ENCODE assay signal across 21 cellular contexts in the genomic region with DNA sequence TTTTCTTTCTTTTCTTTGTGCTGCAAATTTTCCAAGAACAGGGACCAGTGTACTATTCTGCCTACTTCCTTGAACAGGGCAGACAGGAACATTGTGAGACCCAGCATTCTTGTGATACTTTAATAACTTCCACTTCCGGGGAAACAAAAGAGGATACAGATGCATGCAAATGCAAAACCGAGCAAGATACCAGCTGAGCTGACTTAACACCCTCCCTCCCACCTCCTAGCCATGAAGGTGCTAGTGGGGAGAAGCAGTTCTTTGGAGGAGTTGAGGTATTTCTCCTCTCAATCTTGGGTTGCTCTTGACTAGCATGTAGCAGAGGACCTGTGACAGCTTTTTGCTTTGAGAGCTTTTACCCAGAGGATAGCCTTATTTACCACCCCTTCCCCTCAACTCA.
DNase-seq lines count a peak whose midpoint lies in the region; ATAC-seq, FAIRE-seq and TF ChIP-seq lines count a peak whose summit lies in the region.
"Had no signal": no experiment of that assay in that cellular context is flagged by ENCODE, and none has a peak within 500 bp of the region (broad histone marks: within the 10 kb centered on the region; RNA-seq: fewer than 3 reads in every experiment).

No MANE protein-coding gene starts in this region.

- H3K9me1 ChIP-seq in keratinocyte (ENCODE audit: control insufficient read depth, extremely low read depth, insufficient read depth, low read length): no peaks in the 10 kb centered on the region

- no peak for TF ChIP-seq EP300 in suprapubic skin (IDR thresholded peaks at IDR 0.05)

- dilution Hi-C loops in keratinocyte (cut with MboI; ENCODE audit: extremely low pct_ligation_motif_present, low sequenced_read_pairs): no loop called here

- 12% methylated on average over 2 of the region's 2 CpGs for WGBS in suprapubic skin

- intact Hi-C loops in PC-3 (cut with micrococcal nuclease): loop anchor here (2.0 to 10.0 kb wide), 3 partner anchors 165 to 935 kb away; no protein-coding TSS in a partner anchor

- no peak for ATAC-seq in PC-3
- ATAC-seq in HG03571 (IDR thresholded peaks at IDR 0.05; ENCODE audit: unreplicated experiment): no peak
- ATAC-seq: left ventricle myocardium superior; psoas muscle; stimulated activated effector memory CD8-positive, alpha-beta T cell treated with anti-CD3 and anti-CD28 coated beads, Interleukin-12 subunit alpha, Interleukin-12 subunit beta, amount 100 ng/mL, for 72 hours had no signal

- H3K4me1 ChIP-seq in PC-3 (ENCODE audit: insufficient read depth, low read length): peaks cover 66% of the 10 kb centered on the region
- peaks cover 57% of the 10 kb centered on the region for H3K4me1 ChIP-seq in keratinocyte (ENCODE audit: control insufficient read depth, extremely low read depth, insufficient read depth, low read length)
- H3K4me1 ChIP-seq in suprapubic skin: peaks cover 42% of the 10 kb centered on the region
- H3K4me1 ChIP-seq: BE2C, psoas muscle, tibial artery had no signal

- H3K36me3 Mint-ChIP-seq in HFFc6 (ENCODE audit: low read depth): no peaks in the 10 kb centered on the region
- H3K36me3 Mint-ChIP-seq: naive B cell; stimulated activated effector memory CD8-positive, alpha-beta T cell treated with anti-CD3 and anti-CD28 coated beads, Interleukin-12 subunit alpha, Interleukin-12 subunit beta, amount 100 ng/mL, for 72 hours had no signal

- H3K27ac ChIP-seq in PC-3 (ENCODE audit: low read length): peak overlapping the region; percentile 100
- H3K27ac ChIP-seq in keratinocyte (ENCODE audit: control insufficient read depth, insufficient read depth, low read length): peak overlapping the region; percentile 95
- H3K27ac ChIP-seq in suprapubic skin: peak overlapping the region; percentile 85
- H3K27ac ChIP-seq: PC-9, psoas muscle, tibial artery had no signal

- BruUV-seq in PC-3 (replicated peaks; lab: Mats Ljungman, UMichigan): no TSS peak

- no peaks in the 10 kb centered on the region for H3K27me3 Mint-ChIP-seq in HFFc6 (ENCODE audit: insufficient read depth)
- H3K27me3 Mint-ChIP-seq: naive B cell had no signal

- H3K27ac Mint-ChIP-seq in HFFc6: peak overlapping the region; percentile 91
- H3K27ac Mint-ChIP-seq: naive B cell; stimulated activated effector memory CD8-positive, alpha-beta T cell treated with anti-CD3 and anti-CD28 coated beads, Interleukin-12 subunit alpha, Interleukin-12 subunit beta, amount 100 ng/mL, for 72 hours had no signal

- POLR2A ChIA-PET in PC-3 (lab: Charles Lee; ENCODE audit: unreplicated experiment): no interaction called here

- no peak overlapping the region for H3K4me3 Mint-ChIP-seq in HFFc6
- H3K4me3 Mint-ChIP-seq: naive B cell; stimulated activated effector memory CD8-positive, alpha-beta T cell treated with anti-CD3 and anti-CD28 coated beads, Interleukin-12 subunit alpha, Interleukin-12 subunit beta, amount 100 ng/mL, for 72 hours had no signal

- peaks cover 5% of the 10 kb centered on the region for H3F3A ChIP-seq in PC-3 (ENCODE audit: low read length, unreplicated experiment)

- H3K9me2 ChIP-seq in PC-3 (replicated peaks; ENCODE audit: low read length): no peaks in the 10 kb centered on the region

- DNase-seq in HFFc6 (no peak), PC-3 (no peak), keratinocyte (ENCODE audit: low read depth, low spot score) (no peak), suprapubic skin (ENCODE audit: low spot score in 2 of 2) (no peak), EL (no peak), SW 1271 (lab: John Stamatoyannopoulos, UW) (no peak)
- DNase-seq: activated CD4-positive, CD25-positive, alpha-beta regulatory T cell treated with anti-CD3 and anti-CD28 coated beads, Interleukin-2, amount 50 U/mL, for 72 hours; BE2C; caudate nucleus; effector CD8-positive, alpha-beta T cell; left ventricle myocardium superior; naive B cell; NCI-H1694 treated with DMSO at 0.1 percent for 48 hours; PC-9; psoas muscle; stimulated activated CD4-positive, alpha-beta T cell treated with anti-CD3 and anti-CD28 coated beads, Interleukin-12 subunit alpha, Interleukin-12 subunit beta, amount 100 ng/mL, for 4 hours; T1000; tibial artery had no signal

- H3K9ac ChIP-seq in PC-3 (ENCODE audit: low read length) (no peak overlapping the region), keratinocyte (ENCODE audit: control insufficient read depth, extremely low read depth, insufficient read depth, low read length) (peak overlapping the region; percentile 66)

- peak; percentile 78 for FAIRE-seq in keratinocyte (lab: Jason Lieb, UNC)
- FAIRE-seq: GM18507 had no signal

- no peak overlapping the region for H2AFZ ChIP-seq in PC-3 (ENCODE audit: low read length)
- peak overlapping the region; percentile 29 for H2AFZ ChIP-seq in keratinocyte (ENCODE audit: control insufficient read depth, low read length)
- H2AFZ ChIP-seq: PC-9 had no signal

- peaks cover 63% of the 10 kb centered on the region for H3K4me1 Mint-ChIP-seq in HFFc6 (ENCODE audit: low read depth)
- H3K4me1 Mint-ChIP-seq: naive B cell; stimulated activated effector memory CD8-positive, alpha-beta T cell treated with anti-CD3 and anti-CD28 coated beads, Interleukin-12 subunit alpha, Interleukin-12 subunit beta, amount 100 ng/mL, for 72 hours had no signal

- H3K79me2 ChIP-seq in PC-3 (ENCODE audit: low read length) (no peaks in the 10 kb centered on the region), keratinocyte (ENCODE audit: control insufficient read depth, insufficient read depth, low read length) (no peaks in the 10 kb centered on the region)

- H3K4me2 ChIP-seq in PC-3 (ENCODE audit: low read length): no peak overlapping the region
- H3K4me2 ChIP-seq in keratinocyte (ENCODE audit: control insufficient read depth, extremely low read depth, insufficient read depth, low read depth, low read length): peak overlapping the region; percentile 70
- H3K4me2 ChIP-seq: PC-9 had no signal

- H3K9me3 ChIP-seq in PC-3 (ENCODE audit: low read length) (no peaks in the 10 kb centered on the region), keratinocyte (ENCODE audit: control insufficient read depth, low read depth, low read length) (no peaks in the 10 kb centered on the region), suprapubic skin (no peaks in the 10 kb centered on the region)
- H3K9me3 ChIP-seq: BE2C, psoas muscle, tibial artery had no signal

- no peaks in the 10 kb centered on the region for H3K36me3 ChIP-seq in PC-3 (ENCODE audit: low read depth, low read length)
- no peaks in the 10 kb centered on the region for H3K36me3 ChIP-seq in keratinocyte (ENCODE audit: control insufficient read depth in 2 of 2, extremely low read depth in 1 of 2, insufficient read depth in 2 of 2, low read length in 2 of 2)
- H3K36me3 ChIP-seq in suprapubic skin: no peaks in the 10 kb centered on the region
- H3K36me3 ChIP-seq: BE2C, tibial artery had no signal

- TF ChIP-seq POLR2A in suprapubic skin (IDR thresholded peaks at IDR 0.05): no peak

- CTCF ChIA-PET in PC-3 (lab: Charles Lee): no interaction called here

- no peak for TF ChIP-seq CTCF in HFFc6 (IDR thresholded peaks at IDR 0.05)
- no peak for TF ChIP-seq CTCF in PC-3 (conservative IDR thresholded peaks at IDR 0.05; ENCODE audit: low read depth, low read length)
- TF ChIP-seq CTCF in keratinocyte (optimal IDR thresholded peaks at IDR 0.05 in 1 of 3, IDR thresholded peaks at IDR 0.05 in 1 of 3, conservative IDR thresholded peaks at IDR 0.05 in 1 of 3; ENCODE audit: extremely low read depth in 1 of 3, insufficient read depth in 2 of 3, low read length in 3 of 3): no peak
- no peak for TF ChIP-seq CTCF in suprapubic skin (IDR thresholded peaks at IDR 0.05)

- H3K27me3 ChIP-seq in PC-3 (ENCODE audit: low read length) (no peaks in the 10 kb centered on the region), keratinocyte (ENCODE audit: control insufficient read depth, extremely low read depth, insufficient read depth, low read length) (no peaks in the 10 kb centered on the region), suprapubic skin (no peaks in the 10 kb centered on the region)
- H3K27me3 ChIP-seq: BE2C, tibial artery had no signal

- no peaks in the 10 kb centered on the region for H4K20me1 ChIP-seq in PC-3 (ENCODE audit: low read length)
- no peaks in the 10 kb centered on the region for H4K20me1 ChIP-seq in keratinocyte (ENCODE audit: control insufficient read depth, extremely low read depth, insufficient read depth, low read length)

- no peaks in the 10 kb centered on the region for H3K9me3 Mint-ChIP-seq in HFFc6
- H3K9me3 Mint-ChIP-seq: stimulated activated effector memory CD8-positive, alpha-beta T cell treated with anti-CD3 and anti-CD28 coated beads, Interleukin-12 subunit alpha, Interleukin-12 subunit beta, amount 100 ng/mL, for 72 hours had no signal

- H3K4me3 ChIP-seq in PC-3 (ENCODE audit: low read length) (no peak overlapping the region), keratinocyte (ENCODE audit: control insufficient read depth in 2 of 3, extremely low read depth in 1 of 3, insufficient read depth in 2 of 3, low read depth in 1 of 3, low read length in 3 of 3) (no peak overlapping the region), suprapubic skin (no peak overlapping the region)
- H3K4me3 ChIP-seq: PC-9, psoas muscle, tibial artery had no signal
